ENCODE assay signal across 19 cellular contexts in genomic region chr17:441155-441950, GRCh38. TPM values are rescaled to one million over a fixed set of nuclear protein-coding genes. Genes with fewer than 3 reads are reported as not detected.
A peak's percentile ranks its signal among the peaks of the same experiment; 100 is the strongest.
DNase-seq lines count a peak whose midpoint lies in the region; TF ChIP-seq lines count a peak whose summit lies in the region.
"Had no signal": no experiment of that assay in that cellular context is flagged by ENCODE, and none has a peak within 500 bp of the region (broad histone marks: within the 10 kb centered on the region; RNA-seq: fewer than 3 reads in every experiment).

No MANE protein-coding gene starts in this region.

- no peak for TF ChIP-seq CTCF in progenitor cell of endocrine pancreas (IDR thresholded peaks at IDR 0.05; ENCODE audit: unreplicated experiment)

- peak overlapping the region; percentile 90 for H3K23ac ChIP-seq in neuronal stem cell (ENCODE audit: low read depth, low read length, poor library complexity)

- no peaks in the 10 kb centered on the region for H3K9me3 Mint-ChIP-seq in activated naive CD8-positive, alpha-beta T cell (ENCODE audit: low read depth)
- H3K9me3 Mint-ChIP-seq in activated naive CD8-positive, alpha-beta T cell treated with anti-CD3 and anti-CD28 coated beads for 36 hours = no peaks in the 10 kb centered on the region
- no peaks in the 10 kb centered on the region for H3K9me3 Mint-ChIP-seq in progenitor cell of endocrine pancreas (ENCODE audit: low read depth)
- H3K9me3 Mint-ChIP-seq: CD4-positive, CD25-positive, alpha-beta regulatory T cell; CD8-positive, alpha-beta T cell had no signal

- WGBS in neuronal stem cell (ENCODE audit: extremely low coverage in 2 of 2, insufficient read length in 2 of 2, insufficient replicate concordance in 1 of 2), 2 donors = no CpG with 5 or more reads among the region's 41 CpGs

- H3K4me3 ChIP-seq in neuronal stem cell (ENCODE audit: low read length in 2 of 2) = no peak overlapping the region
- H3K4me3 ChIP-seq: BLaER1, GM23248 had no signal

- no peak overlapping the region for H3K4me2 ChIP-seq in neuronal stem cell (ENCODE audit: insufficient read depth, low read length, poor library complexity, severe bottlenecking)
- H3K4me2 ChIP-seq: BLaER1 had no signal

- peak overlapping the region; percentile 47 for H3K14ac ChIP-seq in neuronal stem cell (ENCODE audit: low read length)

- peak overlapping the region; percentile 41 for H3K27ac Mint-ChIP-seq in activated naive CD8-positive, alpha-beta T cell
- no peak overlapping the region for H3K27ac Mint-ChIP-seq in activated naive CD8-positive, alpha-beta T cell treated with anti-CD3 and anti-CD28 coated beads for 36 hours
- H3K27ac Mint-ChIP-seq in progenitor cell of endocrine pancreas = no peak overlapping the region
- H3K27ac Mint-ChIP-seq: B cell had no signal

- H3K27me3 ChIP-seq in neuronal stem cell (ENCODE audit: control insufficient read depth in 3 of 3, insufficient read depth in 3 of 3, low read depth in 1 of 3, low read length in 3 of 3) = no peaks in the 10 kb centered on the region
- H3K27me3 ChIP-seq: BLaER1 had no signal

- peaks cover 5 to 29% of the 10 kb centered on the region in 2 donors for H3K36me3 ChIP-seq in neuronal stem cell (replicated peaks in 1 of 2; ENCODE audit: control insufficient read depth in 2 of 2, insufficient read depth in 2 of 2, low read length in 2 of 2)

- no peak overlapping the region for H3K18ac ChIP-seq in neuronal stem cell (ENCODE audit: low read length)

- H3K4ac ChIP-seq in neuronal stem cell (ENCODE audit: low read length) = no peak overlapping the region

- H3K9me3 ChIP-seq in neuronal stem cell (replicated peaks in 1 of 2; ENCODE audit: control insufficient read depth in 2 of 2, insufficient read depth in 1 of 2, low read depth in 1 of 2, low read length in 2 of 2) = peaks cover 5% of the 10 kb centered on the region in 2 donors

- H2BK5ac ChIP-seq in neuronal stem cell (ENCODE audit: low read length) = no peak overlapping the region

- peaks cover 0 to 6% of the 10 kb centered on the region in 2 donors for H3K4me1 ChIP-seq in neuronal stem cell (ENCODE audit: control insufficient read depth in 2 of 2, insufficient read depth in 1 of 2, low read depth in 1 of 2, low read length in 2 of 2)
- H3K4me1 ChIP-seq: Caco-2 had no signal

- DNase-seq in NCI-H1417 (lab: John Stamatoyannopoulos, UW) (peak in 2 of 3 experiments; percentile 18 to 39), NCI-H1417 treated with DMSO at 0.1 percent for 48 hours (lab: John Stamatoyannopoulos, UW) (no peak), neuronal stem cell (ENCODE audit: low spot score) (no peak), RPMI8226 (no peak), progenitor cell of endocrine pancreas (ENCODE audit: low spot score, unreplicated experiment) (no peak)
- DNase-seq in activated naive CD8-positive, alpha-beta T cell treated with anti-CD3 and anti-CD28 coated beads for 36 hours = no peak
- DNase-seq: Caco-2; CD4-positive, CD25-positive, alpha-beta regulatory T cell; CD8-positive, alpha-beta T cell; DMS153; DND-41; GM23248; H7; HCEC 1CT had no signal

- no peak overlapping the region for H3K27ac ChIP-seq in neuronal stem cell (replicated peaks; ENCODE audit: low read length)
- H3K27ac ChIP-seq: 22Rv1, BLaER1, C4-2B, GM23248 had no signal

- H4K91ac ChIP-seq in neuronal stem cell (ENCODE audit: low read depth, low read length, poor library complexity) = no peak overlapping the region

- peaks cover 5% of the 10 kb centered on the region for H3K79me1 ChIP-seq in neuronal stem cell (ENCODE audit: low read depth, low read length)

- peak overlapping the region; percentile 77 for H2AK5ac ChIP-seq in neuronal stem cell (ENCODE audit: low read depth, low read length)

- no peak overlapping the region for H3K4me3 Mint-ChIP-seq in activated naive CD8-positive, alpha-beta T cell
- no peak overlapping the region for H3K4me3 Mint-ChIP-seq in activated naive CD8-positive, alpha-beta T cell treated with anti-CD3 and anti-CD28 coated beads for 36 hours
- H3K4me3 Mint-ChIP-seq in progenitor cell of endocrine pancreas (ENCODE audit: low read depth) = no peak overlapping the region
- H3K4me3 Mint-ChIP-seq: B cell; CD4-positive, CD25-positive, alpha-beta regulatory T cell; CD8-positive, alpha-beta T cell had no signal

- H3K27me3 Mint-ChIP-seq in activated naive CD8-positive, alpha-beta T cell = no peaks in the 10 kb centered on the region
- H3K27me3 Mint-ChIP-seq in activated naive CD8-positive, alpha-beta T cell treated with anti-CD3 and anti-CD28 coated beads for 36 hours = no peaks in the 10 kb centered on the region
- no peaks in the 10 kb centered on the region for H3K27me3 Mint-ChIP-seq in progenitor cell of endocrine pancreas
- H3K27me3 Mint-ChIP-seq: CD4-positive, CD25-positive, alpha-beta regulatory T cell had no signal

- no peak overlapping the region for H2BK120ac ChIP-seq in neuronal stem cell (ENCODE audit: low read depth, low read length)

- no peak overlapping the region for H4K8ac ChIP-seq in neuronal stem cell (ENCODE audit: low read depth, low read length)

- H2AFZ ChIP-seq in neuronal stem cell (ENCODE audit: low read length) = no peak overlapping the region
- H2AFZ ChIP-seq: GM23248 had no signal

- peaks cover 15% of the 10 kb centered on the region for H3K4me1 Mint-ChIP-seq in activated naive CD8-positive, alpha-beta T cell (ENCODE audit: low read depth)
- peaks cover 8% of the 10 kb centered on the region for H3K4me1 Mint-ChIP-seq in activated naive CD8-positive, alpha-beta T cell treated with anti-CD3 and anti-CD28 coated beads for 36 hours
- peaks cover 6% of the 10 kb centered on the region for H3K4me1 Mint-ChIP-seq in progenitor cell of endocrine pancreas (ENCODE audit: low read depth)
- H3K4me1 Mint-ChIP-seq: B cell had no signal

- no peak overlapping the region for H2BK12ac ChIP-seq in neuronal stem cell (ENCODE audit: low read length)

- peaks cover 2% of the 10 kb centered on the region for H3K36me3 Mint-ChIP-seq in activated naive CD8-positive, alpha-beta T cell
- peaks cover 10% of the 10 kb centered on the region for H3K36me3 Mint-ChIP-seq in activated naive CD8-positive, alpha-beta T cell treated with anti-CD3 and anti-CD28 coated beads for 36 hours
- peaks cover 2% of the 10 kb centered on the region for H3K36me3 Mint-ChIP-seq in progenitor cell of endocrine pancreas (ENCODE audit: insufficient read depth)

- no peak overlapping the region for H2BK15ac ChIP-seq in neuronal stem cell (ENCODE audit: low read length)

- H3K9ac ChIP-seq in neuronal stem cell (ENCODE audit: low read depth, low read length, poor library complexity) = no peak overlapping the region
- H3K9ac ChIP-seq: BLaER1, GM23248 had no signal

RNA-seq across cellular contexts. Expression of gene RFLNB, which starts 4.4 kb away (rescaled TPM):
- total RNA-seq in activated naive CD8-positive, alpha-beta T cell treated with anti-CD3 and anti-CD28 coated beads for 36 hours = 10 to 100 TPM; 37.3 to 38.4 TPM
- 16.8 TPM for polyA plus RNA-seq in neuronal stem cell (2013, experiment 1 of 2)
- polyA plus RNA-seq in neuronal stem cell (2013, experiment 2 of 2) = 18.1 TPM
- 10.7 and 11.1 TPM in 2 replicates for total RNA-seq in progenitor cell of endocrine pancreas

Comparison
In these comparisons a context has a peak if more than half of its experiments do, and no peak if none do; other contexts are left out.
1. DNase-seq: peak in NCI-H1417 (2 of 3); none in NCI-H1417 treated with DMSO at 0.1 percent for 48 hours (single experiment), activated naive CD8-positive, alpha-beta T cell treated with anti-CD3 and anti-CD28 coated beads for 36 hours (single experiment), neuronal stem cell (single experiment), RPMI8226 (single experiment) and progenitor cell of endocrine pancreas (single experiment).